In the genomic region with DNA sequence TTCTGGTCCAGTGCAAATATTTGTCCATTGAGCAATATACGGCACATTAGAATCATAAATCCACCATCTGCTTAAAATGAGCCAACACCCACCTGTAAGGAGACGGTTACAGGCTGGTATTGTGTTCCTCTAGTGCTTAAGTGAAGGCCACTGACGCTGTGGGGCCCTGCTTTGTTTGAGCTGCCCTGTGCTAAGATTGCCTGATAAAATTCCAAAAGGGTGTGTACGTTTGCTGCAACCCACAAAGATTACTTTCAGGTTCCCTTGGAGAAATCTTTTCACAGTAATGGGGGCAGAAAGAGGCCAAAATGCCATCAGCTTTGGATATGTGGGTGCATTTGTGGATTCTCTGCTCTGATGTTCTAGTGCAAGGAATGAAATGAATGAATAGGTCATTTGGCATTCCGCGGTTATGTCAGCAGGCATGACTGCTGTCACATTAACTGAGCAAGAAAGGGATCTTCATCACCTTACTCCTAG, we compare ENCODE assay signal across 10 cellular contexts. TPM values are rescaled to one million over a fixed set of nuclear protein-coding genes. Genes with fewer than 3 reads are reported as not detected.
A peak's percentile ranks its signal among the peaks of the same experiment; 100 is the strongest.
DNase-seq lines count a peak whose midpoint lies in the region; ATAC-seq and TF ChIP-seq lines count a peak whose summit lies in the region.
"Had no signal": no experiment of that assay in that cellular context is flagged by ENCODE, and none has a peak within 500 bp of the region (broad histone marks: within the 10 kb centered on the region; RNA-seq: fewer than 3 reads in every experiment).

No MANE protein-coding gene starts in this region.

- H3K9me3 ChIP-seq in mucosa of descending colon = no peaks in the 10 kb centered on the region
- no peaks in the 10 kb centered on the region for H3K9me3 ChIP-seq in effector memory CD4-positive, alpha-beta T cell (ENCODE audit: control insufficient read depth, low read length)

- TF ChIP-seq CTCF in astrocyte of the spinal cord (IDR thresholded peaks at IDR 0.05; ENCODE audit: low read depth, low read length) = no peak
- no peak for TF ChIP-seq CTCF in mucosa of descending colon (IDR thresholded peaks at IDR 0.05)

- intact Hi-C loops in mucosa of descending colon (cut with DNase I, micrococcal nuclease) = no loop called here

- H3K36me3 ChIP-seq in mucosa of descending colon (ENCODE audit: low read depth) = no peaks in the 10 kb centered on the region
- no peaks in the 10 kb centered on the region for H3K36me3 ChIP-seq in effector memory CD4-positive, alpha-beta T cell (ENCODE audit: control insufficient read depth, insufficient read depth, low read length)

- no peak overlapping the region for H3K27ac ChIP-seq in effector memory CD4-positive, alpha-beta T cell (ENCODE audit: insufficient read depth, low read length, poor library complexity, severe bottlenecking)

- DNase-seq in DMS53 (lab: John Stamatoyannopoulos, UW) (peak; percentile 76), NCI-H187 (lab: John Stamatoyannopoulos, UW) (peak; percentile 28 to 38), astrocyte of the spinal cord (ENCODE audit: low read depth, low spot score) (peak; percentile 26), mucosa of descending colon (peak; percentile 71 to 82 (median 77)), NCI-H1436 treated with DMSO at 0.1 percent for 48 hours (lab: John Stamatoyannopoulos, UW) (no peak), DMS114 treated with DMSO at 0.1 percent for 48 hours (lab: John Stamatoyannopoulos, UW; ENCODE audit: unreplicated experiment) (no peak)
- no peak for DNase-seq in effector memory CD4-positive, alpha-beta T cell
- DNase-seq: effector CD4-positive, alpha-beta T cell; kidney had no signal

- peaks cover 6% of the 10 kb centered on the region for H3K4me1 ChIP-seq in mucosa of descending colon (ENCODE audit: low read depth)
- H3K4me1 ChIP-seq in effector memory CD4-positive, alpha-beta T cell (ENCODE audit: control insufficient read depth, insufficient read depth, low read length, poor library complexity, severe bottlenecking) = no peaks in the 10 kb centered on the region

- no peaks in the 10 kb centered on the region for H3K27me3 ChIP-seq in effector memory CD4-positive, alpha-beta T cell (replicated peaks; ENCODE audit: control insufficient read depth, insufficient read depth, low read length, poor library complexity, severe bottlenecking)

- peak; percentile 95 for ATAC-seq in mucosa of descending colon
- ATAC-seq in GM21737 (IDR thresholded peaks at IDR 0.05; ENCODE audit: unreplicated experiment) = no peak

- in situ Hi-C loops in astrocyte of the spinal cord (cut with HindIII; ENCODE audit: low sequenced_read_pairs) = no loop called here

- H3K4me3 ChIP-seq in astrocyte of the spinal cord (ENCODE audit: low read depth, low read length) (no peak overlapping the region), mucosa of descending colon (no peak overlapping the region)
- no peak overlapping the region for H3K4me3 ChIP-seq in effector memory CD4-positive, alpha-beta T cell (ENCODE audit: insufficient read depth, low read depth, low read length, poor library complexity, severe bottlenecking)

RNA-seq across cellular contexts. Expression of a gene that starts 34.4 kb away (rescaled TPM):
- 100 to 1,000 TPM in 2 of 3 donors, 10 to 100 TPM in 1; 54.9 to 172 (median 122) TPM for total RNA-seq in mucosa of descending colon

RNA-seq across cellular contexts. Expression of a gene that starts 42.6 kb away (rescaled TPM):
- total RNA-seq in mucosa of descending colon = 100 to 1,000 TPM; 191 to 861 (median 775) TPM

Comparison
In these comparisons a context has a peak if more than half of its experiments do, and no peak if none do; other contexts are left out.
1. DNase-seq: peak in DMS53 (single experiment), NCI-H187 (2 of 2), astrocyte of the spinal cord (single experiment) and mucosa of descending colon (3 of 3); none in effector memory CD4-positive, alpha-beta T cell (0 of 3), NCI-H1436 treated with DMSO at 0.1 percent for 48 hours (single experiment) and DMS114 treated with DMSO at 0.1 percent for 48 hours (single experiment).